Comparison of ENCODE assay signal across 1 cellular context in the genomic region with DNA sequence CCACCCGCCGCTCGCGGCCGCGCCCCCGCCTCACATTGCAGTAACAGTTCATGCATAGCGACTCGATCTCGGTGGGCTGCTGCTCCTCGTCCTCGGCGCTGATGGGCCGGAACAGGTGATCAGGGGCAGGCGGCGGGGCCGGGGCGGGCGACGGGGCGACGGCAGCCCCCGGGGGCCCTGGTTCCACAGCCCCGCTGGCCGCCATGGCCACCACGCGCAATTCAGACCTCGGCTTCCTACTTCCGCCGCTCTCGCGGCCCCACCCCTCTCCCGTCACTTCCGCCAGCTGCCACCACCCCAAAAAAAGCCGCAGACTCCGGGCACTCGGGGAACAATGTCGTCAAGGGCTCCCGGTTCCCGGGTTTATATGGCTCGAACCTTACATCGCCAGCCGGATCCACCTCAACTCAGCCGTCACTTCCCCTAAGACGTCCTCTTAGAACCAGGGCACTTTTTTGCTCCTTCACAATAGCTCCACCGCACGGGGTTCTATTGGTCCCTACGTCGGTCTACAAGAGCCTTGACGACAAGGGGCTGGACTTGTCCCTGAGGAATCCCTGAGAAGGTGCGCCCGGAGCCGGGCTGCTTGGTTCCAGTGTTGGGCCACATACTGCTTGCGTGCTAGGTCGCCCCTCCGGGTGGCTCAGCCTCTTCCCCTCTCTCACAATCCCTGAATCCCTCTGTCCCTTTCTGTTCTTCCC.
TF ChIP-seq lines count a peak whose summit lies in the region.

A gene with protein sequence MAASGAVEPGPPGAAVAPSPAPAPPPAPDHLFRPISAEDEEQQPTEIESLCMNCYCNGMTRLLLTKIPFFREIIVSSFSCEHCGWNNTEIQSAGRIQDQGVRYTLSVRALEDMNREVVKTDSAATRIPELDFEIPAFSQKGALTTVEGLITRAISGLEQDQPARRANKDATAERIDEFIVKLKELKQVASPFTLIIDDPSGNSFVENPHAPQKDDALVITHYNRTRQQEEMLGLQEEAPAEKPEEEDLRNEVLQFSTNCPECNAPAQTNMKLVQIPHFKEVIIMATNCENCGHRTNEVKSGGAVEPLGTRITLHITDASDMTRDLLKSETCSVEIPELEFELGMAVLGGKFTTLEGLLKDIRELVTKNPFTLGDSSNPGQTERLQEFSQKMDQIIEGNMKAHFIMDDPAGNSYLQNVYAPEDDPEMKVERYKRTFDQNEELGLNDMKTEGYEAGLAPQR (minus strand): TSS at position 238 of the 701 bp plus-strand sequence. CDS start 33 bp downstream, at position 205.

TF ChIP-seq in HepG2, 621 proteins besides CTCF, POLR2A, EP300 and RAD21 (continued from another document and continues in another):
- TF ChIP-seq, protein P1, sequence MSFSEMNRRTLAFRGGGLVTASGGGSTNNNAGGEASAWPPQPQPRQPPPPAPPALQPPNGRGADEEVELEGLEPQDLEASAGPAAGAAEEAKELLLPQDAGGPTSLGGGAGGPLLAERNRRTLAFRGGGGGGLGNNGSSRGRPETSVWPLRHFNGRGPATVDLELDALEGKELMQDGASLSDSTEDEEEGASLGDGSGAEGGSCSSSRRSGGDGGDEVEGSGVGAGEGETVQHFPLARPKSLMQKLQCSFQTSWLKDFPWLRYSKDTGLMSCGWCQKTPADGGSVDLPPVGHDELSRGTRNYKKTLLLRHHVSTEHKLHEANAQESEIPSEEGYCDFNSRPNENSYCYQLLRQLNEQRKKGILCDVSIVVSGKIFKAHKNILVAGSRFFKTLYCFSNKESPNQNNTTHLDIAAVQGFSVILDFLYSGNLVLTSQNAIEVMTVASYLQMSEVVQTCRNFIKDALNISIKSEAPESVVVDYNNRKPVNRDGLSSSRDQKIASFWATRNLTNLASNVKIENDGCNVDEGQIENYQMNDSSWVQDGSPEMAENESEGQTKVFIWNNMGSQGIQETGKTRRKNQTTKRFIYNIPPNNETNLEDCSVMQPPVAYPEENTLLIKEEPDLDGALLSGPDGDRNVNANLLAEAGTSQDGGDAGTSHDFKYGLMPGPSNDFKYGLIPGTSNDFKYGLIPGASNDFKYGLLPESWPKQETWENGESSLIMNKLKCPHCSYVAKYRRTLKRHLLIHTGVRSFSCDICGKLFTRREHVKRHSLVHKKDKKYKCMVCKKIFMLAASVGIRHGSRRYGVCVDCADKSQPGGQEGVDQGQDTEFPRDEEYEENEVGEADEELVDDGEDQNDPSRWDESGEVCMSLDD (CRISPR knock-in tag; IDR thresholded peaks at IDR 0.05; ENCODE audit: borderline replicate concordance), result peak; percentile 83; the same call in 1 of the 2 replicates
- TF ChIP-seq TCF7 (IDR thresholded peaks at IDR 0.05; ENCODE audit: low read depth), result no peak
- no peak for TF ChIP-seq EED (CRISPR knock-in tag; IDR thresholded peaks at IDR 0.05)
- TF ChIP-seq, protein P2, sequence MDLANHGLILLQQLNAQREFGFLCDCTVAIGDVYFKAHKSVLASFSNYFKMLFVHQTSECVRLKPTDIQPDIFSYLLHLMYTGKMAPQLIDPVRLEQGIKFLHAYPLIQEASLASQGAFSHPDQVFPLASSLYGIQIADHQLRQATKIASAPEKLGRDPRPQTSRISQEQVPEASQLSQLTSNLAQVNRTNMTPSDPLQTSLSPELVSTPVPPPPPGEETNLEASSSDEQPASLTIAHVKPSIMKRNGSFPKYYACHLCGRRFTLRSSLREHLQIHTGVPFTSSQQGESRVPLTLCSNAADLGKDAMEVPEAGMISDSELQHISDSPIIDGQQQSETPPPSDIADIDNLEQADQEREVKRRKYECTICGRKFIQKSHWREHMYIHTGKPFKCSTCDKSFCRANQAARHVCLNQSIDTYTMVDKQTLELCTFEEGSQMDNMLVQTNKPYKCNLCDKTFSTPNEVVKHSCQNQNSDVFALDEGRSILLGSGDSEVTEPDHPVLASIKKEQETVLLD (CRISPR knock-in tag; IDR thresholded peaks at IDR 0.05; ENCODE audit: low read depth), result no peak
- no peak for TF ChIP-seq ZNF546 (CRISPR knock-in tag; conservative IDR thresholded peaks at IDR 0.05)
- TF ChIP-seq ZFP36L1 (CRISPR knock-in tag; IDR thresholded peaks at IDR 0.05), result no peak
- TF ChIP-seq SALL1 (CRISPR knock-in tag; IDR thresholded peaks at IDR 0.05), result peak; percentile 67
- 0 out of 2 replicates have a peak, but pooled peaks have one; percentile 15 for TF ChIP-seq BORCS8-MEF2B (CRISPR knock-in tag; IDR thresholded peaks at IDR 0.05)
- no peak for TF ChIP-seq MLLT10 (CRISPR knock-in tag; IDR thresholded peaks at IDR 0.05)
- peak; percentile 15; the same call in 1 of the 2 replicates for TF ChIP-seq RFXAP (CRISPR knock-in tag; IDR thresholded peaks at IDR 0.05; ENCODE audit: borderline replicate concordance)
- no peak for TF ChIP-seq ZEB1 (IDR thresholded peaks at IDR 0.05; ENCODE audit: insufficient replicate concordance, low read depth)
- TF ChIP-seq, protein P3, sequence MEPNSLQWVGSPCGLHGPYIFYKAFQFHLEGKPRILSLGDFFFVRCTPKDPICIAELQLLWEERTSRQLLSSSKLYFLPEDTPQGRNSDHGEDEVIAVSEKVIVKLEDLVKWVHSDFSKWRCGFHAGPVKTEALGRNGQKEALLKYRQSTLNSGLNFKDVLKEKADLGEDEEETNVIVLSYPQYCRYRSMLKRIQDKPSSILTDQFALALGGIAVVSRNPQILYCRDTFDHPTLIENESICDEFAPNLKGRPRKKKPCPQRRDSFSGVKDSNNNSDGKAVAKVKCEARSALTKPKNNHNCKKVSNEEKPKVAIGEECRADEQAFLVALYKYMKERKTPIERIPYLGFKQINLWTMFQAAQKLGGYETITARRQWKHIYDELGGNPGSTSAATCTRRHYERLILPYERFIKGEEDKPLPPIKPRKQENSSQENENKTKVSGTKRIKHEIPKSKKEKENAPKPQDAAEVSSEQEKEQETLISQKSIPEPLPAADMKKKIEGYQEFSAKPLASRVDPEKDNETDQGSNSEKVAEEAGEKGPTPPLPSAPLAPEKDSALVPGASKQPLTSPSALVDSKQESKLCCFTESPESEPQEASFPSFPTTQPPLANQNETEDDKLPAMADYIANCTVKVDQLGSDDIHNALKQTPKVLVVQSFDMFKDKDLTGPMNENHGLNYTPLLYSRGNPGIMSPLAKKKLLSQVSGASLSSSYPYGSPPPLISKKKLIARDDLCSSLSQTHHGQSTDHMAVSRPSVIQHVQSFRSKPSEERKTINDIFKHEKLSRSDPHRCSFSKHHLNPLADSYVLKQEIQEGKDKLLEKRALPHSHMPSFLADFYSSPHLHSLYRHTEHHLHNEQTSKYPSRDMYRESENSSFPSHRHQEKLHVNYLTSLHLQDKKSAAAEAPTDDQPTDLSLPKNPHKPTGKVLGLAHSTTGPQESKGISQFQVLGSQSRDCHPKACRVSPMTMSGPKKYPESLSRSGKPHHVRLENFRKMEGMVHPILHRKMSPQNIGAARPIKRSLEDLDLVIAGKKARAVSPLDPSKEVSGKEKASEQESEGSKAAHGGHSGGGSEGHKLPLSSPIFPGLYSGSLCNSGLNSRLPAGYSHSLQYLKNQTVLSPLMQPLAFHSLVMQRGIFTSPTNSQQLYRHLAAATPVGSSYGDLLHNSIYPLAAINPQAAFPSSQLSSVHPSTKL (CRISPR knock-in tag; IDR thresholded peaks at IDR 0.05), result peak; percentile 10; the same call in 1 of the 2 replicates
- peak; percentile 64 for TF ChIP-seq HNRNPK (IDR thresholded peaks at IDR 0.05; ENCODE audit: low read depth, low read length, poor library complexity, severe bottlenecking)
- TF ChIP-seq GZF1 (CRISPR knock-in tag; IDR thresholded peaks at IDR 0.05), result no peak
- peak; percentile 78 for TF ChIP-seq GATAD1 (CRISPR knock-in tag; IDR thresholded peaks at IDR 0.05)
- TF ChIP-seq RXRB (CRISPR knock-in tag; IDR thresholded peaks at IDR 0.05; ENCODE audit: borderline replicate concordance), result no peak
- TF ChIP-seq SRF (IDR thresholded peaks at IDR 0.05; ENCODE audit: low read depth, low read length), result peak; percentile 25; the same call in 1 of the 2 replicates
- peak; percentile 84; the same call in 1 of the 2 replicates for TF ChIP-seq ZNF724P (CRISPR knock-in tag; IDR thresholded peaks at IDR 0.05; ENCODE audit: borderline replicate concordance)
- no peak for TF ChIP-seq NFRKB (IDR thresholded peaks at IDR 0.05)
- TF ChIP-seq ELF1 (CRISPR knock-in tag; IDR thresholded peaks at IDR 0.05), result peak; percentile 87
- TF ChIP-seq CC2D1A (CRISPR knock-in tag; IDR thresholded peaks at IDR 0.05), result no peak
- TF ChIP-seq PHF8 (CRISPR knock-in tag; IDR thresholded peaks at IDR 0.05), result peak; percentile 67
- 0 out of 2 replicates have a peak, but pooled peaks have one; percentile 54 for TF ChIP-seq ZNF841 (CRISPR knock-in tag; IDR thresholded peaks at IDR 0.05; ENCODE audit: borderline replicate concordance)
- TF ChIP-seq TAF1 (CRISPR knock-in tag; IDR thresholded peaks at IDR 0.05), result peak; percentile 61
- TF ChIP-seq RBM22 (optimal IDR thresholded peaks at IDR 0.05; ENCODE audit: low read length), result peak; percentile 64
- TF ChIP-seq, protein P4, sequence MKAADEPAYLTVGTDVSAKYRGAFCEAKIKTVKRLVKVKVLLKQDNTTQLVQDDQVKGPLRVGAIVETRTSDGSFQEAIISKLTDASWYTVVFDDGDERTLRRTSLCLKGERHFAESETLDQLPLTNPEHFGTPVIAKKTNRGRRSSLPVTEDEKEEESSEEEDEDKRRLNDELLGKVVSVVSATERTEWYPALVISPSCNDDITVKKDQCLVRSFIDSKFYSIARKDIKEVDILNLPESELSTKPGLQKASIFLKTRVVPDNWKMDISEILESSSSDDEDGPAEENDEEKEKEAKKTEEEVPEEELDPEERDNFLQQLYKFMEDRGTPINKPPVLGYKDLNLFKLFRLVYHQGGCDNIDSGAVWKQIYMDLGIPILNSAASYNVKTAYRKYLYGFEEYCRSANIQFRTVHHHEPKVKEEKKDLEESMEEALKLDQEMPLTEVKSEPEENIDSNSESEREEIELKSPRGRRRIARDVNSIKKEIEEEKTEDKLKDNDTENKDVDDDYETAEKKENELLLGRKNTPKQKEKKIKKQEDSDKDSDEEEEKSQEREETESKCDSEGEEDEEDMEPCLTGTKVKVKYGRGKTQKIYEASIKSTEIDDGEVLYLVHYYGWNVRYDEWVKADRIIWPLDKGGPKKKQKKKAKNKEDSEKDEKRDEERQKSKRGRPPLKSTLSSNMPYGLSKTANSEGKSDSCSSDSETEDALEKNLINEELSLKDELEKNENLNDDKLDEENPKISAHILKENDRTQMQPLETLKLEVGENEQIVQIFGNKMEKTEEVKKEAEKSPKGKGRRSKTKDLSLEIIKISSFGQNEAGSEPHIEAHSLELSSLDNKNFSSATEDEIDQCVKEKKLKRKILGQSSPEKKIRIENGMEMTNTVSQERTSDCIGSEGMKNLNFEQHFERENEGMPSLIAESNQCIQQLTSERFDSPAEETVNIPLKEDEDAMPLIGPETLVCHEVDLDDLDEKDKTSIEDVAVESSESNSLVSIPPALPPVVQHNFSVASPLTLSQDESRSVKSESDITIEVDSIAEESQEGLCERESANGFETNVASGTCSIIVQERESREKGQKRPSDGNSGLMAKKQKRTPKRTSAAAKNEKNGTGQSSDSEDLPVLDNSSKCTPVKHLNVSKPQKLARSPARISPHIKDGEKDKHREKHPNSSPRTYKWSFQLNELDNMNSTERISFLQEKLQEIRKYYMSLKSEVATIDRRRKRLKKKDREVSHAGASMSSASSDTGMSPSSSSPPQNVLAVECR (CRISPR knock-in tag; IDR thresholded peaks at IDR 0.05; ENCODE audit: borderline replicate concordance), result peak; percentile 95
- TF ChIP-seq, protein P5, sequence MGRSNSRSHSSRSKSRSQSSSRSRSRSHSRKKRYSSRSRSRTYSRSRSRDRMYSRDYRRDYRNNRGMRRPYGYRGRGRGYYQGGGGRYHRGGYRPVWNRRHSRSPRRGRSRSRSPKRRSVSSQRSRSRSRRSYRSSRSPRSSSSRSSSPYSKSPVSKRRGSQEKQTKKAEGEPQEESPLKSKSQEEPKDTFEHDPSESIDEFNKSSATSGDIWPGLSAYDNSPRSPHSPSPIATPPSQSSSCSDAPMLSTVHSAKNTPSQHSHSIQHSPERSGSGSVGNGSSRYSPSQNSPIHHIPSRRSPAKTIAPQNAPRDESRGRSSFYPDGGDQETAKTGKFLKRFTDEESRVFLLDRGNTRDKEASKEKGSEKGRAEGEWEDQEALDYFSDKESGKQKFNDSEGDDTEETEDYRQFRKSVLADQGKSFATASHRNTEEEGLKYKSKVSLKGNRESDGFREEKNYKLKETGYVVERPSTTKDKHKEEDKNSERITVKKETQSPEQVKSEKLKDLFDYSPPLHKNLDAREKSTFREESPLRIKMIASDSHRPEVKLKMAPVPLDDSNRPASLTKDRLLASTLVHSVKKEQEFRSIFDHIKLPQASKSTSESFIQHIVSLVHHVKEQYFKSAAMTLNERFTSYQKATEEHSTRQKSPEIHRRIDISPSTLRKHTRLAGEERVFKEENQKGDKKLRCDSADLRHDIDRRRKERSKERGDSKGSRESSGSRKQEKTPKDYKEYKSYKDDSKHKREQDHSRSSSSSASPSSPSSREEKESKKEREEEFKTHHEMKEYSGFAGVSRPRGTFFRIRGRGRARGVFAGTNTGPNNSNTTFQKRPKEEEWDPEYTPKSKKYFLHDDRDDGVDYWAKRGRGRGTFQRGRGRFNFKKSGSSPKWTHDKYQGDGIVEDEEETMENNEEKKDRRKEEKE (IDR thresholded peaks at IDR 0.05), result no peak
- TF ChIP-seq FOXA3 (CRISPR knock-in tag; IDR thresholded peaks at IDR 0.05), result peak; percentile 41; the same call in 1 of the 2 replicates
- TF ChIP-seq KAT8 (CRISPR knock-in tag; IDR thresholded peaks at IDR 0.05), result peak; percentile 89
- peak; percentile 63 for TF ChIP-seq POLR2AphosphoS5 (IDR thresholded peaks at IDR 0.05; ENCODE audit: low read depth, low read length)
- TF ChIP-seq, protein P6, sequence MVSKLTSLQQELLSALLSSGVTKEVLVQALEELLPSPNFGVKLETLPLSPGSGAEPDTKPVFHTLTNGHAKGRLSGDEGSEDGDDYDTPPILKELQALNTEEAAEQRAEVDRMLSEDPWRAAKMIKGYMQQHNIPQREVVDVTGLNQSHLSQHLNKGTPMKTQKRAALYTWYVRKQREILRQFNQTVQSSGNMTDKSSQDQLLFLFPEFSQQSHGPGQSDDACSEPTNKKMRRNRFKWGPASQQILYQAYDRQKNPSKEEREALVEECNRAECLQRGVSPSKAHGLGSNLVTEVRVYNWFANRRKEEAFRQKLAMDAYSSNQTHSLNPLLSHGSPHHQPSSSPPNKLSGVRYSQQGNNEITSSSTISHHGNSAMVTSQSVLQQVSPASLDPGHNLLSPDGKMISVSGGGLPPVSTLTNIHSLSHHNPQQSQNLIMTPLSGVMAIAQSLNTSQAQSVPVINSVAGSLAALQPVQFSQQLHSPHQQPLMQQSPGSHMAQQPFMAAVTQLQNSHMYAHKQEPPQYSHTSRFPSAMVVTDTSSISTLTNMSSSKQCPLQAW (CRISPR knock-in tag; IDR thresholded peaks at IDR 0.05), result 0 out of 2 replicates have a peak, but pooled peaks have one; percentile 56
- peak; percentile 77; the same call in 1 of the 2 replicates for TF ChIP-seq KLF12 (CRISPR knock-in tag; IDR thresholded peaks at IDR 0.05; ENCODE audit: borderline replicate concordance)
- no peak for TF ChIP-seq ZNF136 (CRISPR knock-in tag; IDR thresholded peaks at IDR 0.05; ENCODE audit: low read depth)
- TF ChIP-seq ZNF614 (CRISPR knock-in tag; IDR thresholded peaks at IDR 0.05; ENCODE audit: borderline replicate concordance), result peak; percentile 42; the same call in 1 of the 2 replicates
- TF ChIP-seq, protein P7, sequence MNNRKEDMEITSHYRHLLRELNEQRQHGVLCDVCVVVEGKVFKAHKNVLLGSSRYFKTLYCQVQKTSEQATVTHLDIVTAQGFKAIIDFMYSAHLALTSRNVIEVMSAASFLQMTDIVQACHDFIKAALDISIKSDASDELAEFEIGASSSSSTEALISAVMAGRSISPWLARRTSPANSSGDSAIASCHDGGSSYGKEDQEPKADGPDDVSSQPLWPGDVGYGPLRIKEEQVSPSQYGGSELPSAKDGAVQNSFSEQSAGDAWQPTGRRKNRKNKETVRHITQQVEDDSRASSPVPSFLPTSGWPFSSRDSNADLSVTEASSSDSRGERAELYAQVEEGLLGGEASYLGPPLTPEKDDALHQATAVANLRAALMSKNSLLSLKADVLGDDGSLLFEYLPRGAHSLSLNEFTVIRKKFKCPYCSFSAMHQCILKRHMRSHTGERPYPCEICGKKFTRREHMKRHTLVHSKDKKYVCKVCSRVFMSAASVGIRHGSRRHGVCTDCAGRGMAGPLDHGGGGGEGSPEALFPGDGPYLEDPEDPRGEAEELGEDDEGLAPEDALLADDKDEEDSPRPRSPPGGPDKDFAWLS (CRISPR knock-in tag; IDR thresholded peaks at IDR 0.05; ENCODE audit: borderline replicate concordance), result no peak
